In the genomic region with DNA sequence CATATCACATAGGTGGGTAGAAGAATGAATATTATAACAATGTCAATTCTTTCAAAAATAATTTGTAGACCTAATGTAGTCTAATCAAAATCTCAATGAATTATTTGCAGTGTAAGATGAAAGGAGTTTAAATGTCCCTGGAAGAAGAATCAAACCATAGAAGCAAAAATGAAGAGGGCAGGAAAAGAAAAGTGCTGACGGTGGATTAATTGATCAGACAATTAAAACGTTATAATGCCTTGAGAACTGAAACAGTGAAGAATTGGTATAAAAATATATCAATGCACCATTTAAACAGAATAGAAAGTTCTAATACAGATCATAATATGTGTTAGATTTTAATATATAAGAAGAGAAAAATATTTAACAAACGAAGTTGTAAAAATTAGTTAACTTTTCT, we compare ENCODE assay signal across 2 cellular contexts.
TF ChIP-seq lines count a peak whose summit lies in the region.

No MANE protein-coding gene starts in this region.

TF ChIP-seq in HepG2, 621 proteins besides CTCF, POLR2A, EP300 and RAD21:
- no peak for TF ChIP-seq ZNF383 (CRISPR knock-in tag; IDR thresholded peaks at IDR 0.05; ENCODE audit: borderline replicate concordance)
- no peak for TF ChIP-seq PITX1 (CRISPR knock-in tag; IDR thresholded peaks at IDR 0.05)
- TF ChIP-seq RNF2 (conservative IDR thresholded peaks at IDR 0.05; ENCODE audit: low read depth): no peak
- no peak for TF ChIP-seq ZNF256 (CRISPR knock-in tag; conservative IDR thresholded peaks at IDR 0.05)
- TF ChIP-seq TRIM24 (CRISPR knock-in tag; IDR thresholded peaks at IDR 0.05): no peak
- TF ChIP-seq MAFF (IDR thresholded peaks at IDR 0.05; ENCODE audit: low read depth, low read length): peak; percentile 84
- TF ChIP-seq KAT2B (IDR thresholded peaks at IDR 0.05; ENCODE audit: borderline replicate concordance, low read depth, low read length): no peak
- TF ChIP-seq MAFK (conservative IDR thresholded peaks at IDR 0.05 in 1 of 2, IDR thresholded peaks at IDR 0.05 in 1 of 2; ENCODE audit: low read length in 2 of 2): peak; percentile 78 to 91
- no peak for TF ChIP-seq SYNCRIP (IDR thresholded peaks at IDR 0.05; ENCODE audit: insufficient read depth, low read depth, low read length)
- TF ChIP-seq RELA (CRISPR knock-in tag; IDR thresholded peaks at IDR 0.05): no peak
- TF ChIP-seq SSRP1 (CRISPR knock-in tag; IDR thresholded peaks at IDR 0.05): no peak
- TF ChIP-seq, protein P1, sequence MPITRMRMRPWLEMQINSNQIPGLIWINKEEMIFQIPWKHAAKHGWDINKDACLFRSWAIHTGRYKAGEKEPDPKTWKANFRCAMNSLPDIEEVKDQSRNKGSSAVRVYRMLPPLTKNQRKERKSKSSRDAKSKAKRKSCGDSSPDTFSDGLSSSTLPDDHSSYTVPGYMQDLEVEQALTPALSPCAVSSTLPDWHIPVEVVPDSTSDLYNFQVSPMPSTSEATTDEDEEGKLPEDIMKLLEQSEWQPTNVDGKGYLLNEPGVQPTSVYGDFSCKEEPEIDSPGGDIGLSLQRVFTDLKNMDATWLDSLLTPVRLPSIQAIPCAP (CRISPR knock-in tag; IDR thresholded peaks at IDR 0.05; ENCODE audit: low read depth): no peak
- TF ChIP-seq ZNF331 (CRISPR knock-in tag; IDR thresholded peaks at IDR 0.05): no peak
- TF ChIP-seq, protein P2, sequence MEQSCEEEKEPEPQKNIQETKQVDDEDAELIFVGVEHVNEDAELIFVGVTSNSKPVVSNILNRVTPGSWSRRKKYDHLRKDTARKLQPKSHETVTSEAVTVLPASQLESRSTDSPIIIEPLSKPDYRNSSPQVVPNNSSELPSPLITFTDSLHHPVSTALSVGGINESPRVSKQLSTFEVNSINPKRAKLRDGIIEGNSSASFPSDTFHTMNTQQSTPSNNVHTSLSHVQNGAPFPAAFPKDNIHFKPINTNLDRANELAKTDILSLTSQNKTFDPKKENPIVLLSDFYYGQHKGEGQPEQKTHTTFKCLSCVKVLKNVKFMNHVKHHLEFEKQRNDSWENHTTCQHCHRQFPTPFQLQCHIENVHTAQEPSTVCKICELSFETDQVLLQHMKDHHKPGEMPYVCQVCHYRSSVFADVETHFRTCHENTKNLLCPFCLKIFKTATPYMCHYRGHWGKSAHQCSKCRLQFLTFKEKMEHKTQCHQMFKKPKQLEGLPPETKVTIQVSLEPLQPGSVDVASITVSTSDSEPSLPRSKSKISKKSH (CRISPR knock-in tag; IDR thresholded peaks at IDR 0.05; ENCODE audit: borderline replicate concordance): no peak

TF ChIP-seq in IMR-90, 13 proteins besides CTCF, POLR2A, EP300 and RAD21:
- TF ChIP-seq CEBPB (IDR thresholded peaks at IDR 0.05; ENCODE audit: low read depth, low read length) (no peak), MAFK (IDR thresholded peaks at IDR 0.05; ENCODE audit: low read depth, low read length) (peak; percentile 82)
